ENCODE assay signal across 35 cellular contexts in the genomic region with DNA sequence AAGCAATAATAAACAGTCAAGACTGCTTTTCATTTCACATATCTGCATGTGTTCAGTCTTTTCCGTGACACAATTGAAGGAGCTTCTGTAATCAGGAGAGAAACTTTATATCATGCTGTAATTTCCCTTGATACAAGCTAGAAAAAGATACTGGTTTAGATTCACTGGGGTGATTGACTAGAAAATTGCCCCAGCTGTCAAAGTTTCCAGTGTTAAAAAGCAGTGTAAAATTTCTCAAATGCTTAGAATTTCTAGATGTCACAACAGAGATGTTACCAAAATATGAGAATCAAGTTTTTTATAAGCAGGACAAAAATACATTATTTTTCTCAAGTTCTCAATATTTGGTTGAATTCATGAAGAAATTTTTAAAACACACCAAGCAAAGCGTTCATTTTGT.
"Had no signal": no experiment of that assay in that cellular context is flagged by ENCODE, and none has a peak within 500 bp of the region (broad histone marks: within the 10 kb centered on the region; RNA-seq: fewer than 3 reads in every experiment).

No MANE protein-coding gene starts in this region.

- H3K4me2 ChIP-seq: KMS-11 had no signal

- H3K27me3 ChIP-seq: MG63 had no signal

- H3K27ac ChIP-seq: KMS-11 had no signal

- H3K4me3 ChIP-seq: MG63 had no signal

- H3K36me3 ChIP-seq: MG63 had no signal

- H3K9ac ChIP-seq: KMS-11 had no signal

- DNase-seq: Kasumi-1, MG63, MM.1S, MV-4-11, NCI-H1048, NCI-H1092, NCI-H1092 treated with DMSO at 0.1 percent for 48 hours, NCI-H1105, NCI-H1105 treated with DMSO at 0.1 percent for 48 hours, NCI-H1417, NCI-H1417 treated with DMSO at 0.1 percent for 48 hours, NCI-H1436, NCI-H1436 treated with DMSO at 0.1 percent for 48 hours, NCI-H146, NCI-H1694, NCI-H1694 treated with DMSO at 0.1 percent for 48 hours, NCI-H187, NCI-H187 treated with DMSO at 0.1 percent for 48 hours, NCI-H1930, NCI-H2029, NCI-H2029 treated with DMSO at 0.1 percent for 48 hours, NCI-H2081, NCI-H2081 treated with DMSO at 0.1 percent for 48 hours, NCI-H2107, NCI-H2171, NCI-H2171 treated with DMSO at 0.1 percent for 48 hours, NCI-H2227 treated with DMSO at 0.1 percent for 48 hours, NCI-H226, NCI-H345, NCI-H446, NCI-H446 treated with DMSO at 0.1 percent for 48 hours, NCI-H510A, NCI-H510A treated with DMSO at 0.1 percent for 48 hours, NCI-H524 had no signal

- H3K9me3 ChIP-seq: MG63 had no signal
